ENCODE assay signal across 8 cellular contexts in genomic region chr4:77819836-77820679, GRCh38. TPM values are rescaled to one million over a fixed set of nuclear protein-coding genes. Genes with fewer than 3 reads are reported as not detected.
DNase-seq lines count a peak whose midpoint lies in the region; TF ChIP-seq lines count a peak whose summit lies in the region.

No MANE protein-coding gene starts in this region.

- no peaks in the 10 kb centered on the region for H3K27me3 ChIP-seq in endocrine pancreas (ENCODE audit: control insufficient read depth, insufficient read depth, low read length)

- peak overlapping the region; percentile 90 for H3K9ac ChIP-seq in endocrine pancreas (ENCODE audit: control insufficient read depth, insufficient read depth, low read length)

- peaks cover 11% of the 10 kb centered on the region for H3K4me1 ChIP-seq in endocrine pancreas (ENCODE audit: control insufficient read depth, insufficient read depth, low read length)

- in situ Hi-C loops in Caki2 (cut with HindIII; ENCODE audit: low pct_unique_long_range_greater_than_20kb, low sequenced_read_pairs), result no loop called here

- H3K36me3 ChIP-seq in endocrine pancreas (ENCODE audit: control insufficient read depth, insufficient read depth, low read length), result no peaks in the 10 kb centered on the region

- DNase-seq in Caki2 (ENCODE audit: low read depth), result peak; percentile 86
- peak; percentile 95 for DNase-seq in GM20000 (ENCODE audit: low spot score)
- peak; percentile 38 for DNase-seq in HS-5 (ENCODE audit: low read depth)
- DNase-seq in NOMO-1 treated with dmso at 0.1 percent for 144 hours (lab: John Stamatoyannopoulos, UW; ENCODE audit: unreplicated experiment), result peak; percentile 86
- DNase-seq in activated CD8-positive, alpha-beta memory T cell treated with anti-CD3 and anti-CD28 coated beads, Interleukin-2, amount 50 U/mL, for 1 hour (ENCODE audit: extremely low read depth), result peak; percentile 88
- peak; percentile 96 for DNase-seq in midbrain (lab: John Stamatoyannopoulos, UW)
- peak; percentile 89 to 93 for DNase-seq in stimulated activated CD8-positive, alpha-beta memory T cell treated with anti-CD3 and anti-CD28 coated beads, Interleukin-2, amount 100 ng/mL, for 1 hour (ENCODE audit: low read depth in 2 of 2)

- H3K9me3 ChIP-seq in endocrine pancreas (ENCODE audit: control insufficient read depth, low read length), result no peaks in the 10 kb centered on the region

- peak overlapping the region; percentile 96 for H3K4me3 ChIP-seq in endocrine pancreas (ENCODE audit: control insufficient read depth, insufficient read depth, low read length)

- TF ChIP-seq CTCF in GM20000 (IDR thresholded peaks at IDR 0.05; ENCODE audit: extremely low read depth, missing control alignments), result no peak

RNA-seq across cellular contexts. Expression of gene CNOT6L, which starts 0.9 kb away (rescaled TPM):
- total RNA-seq in Caki2 (2014; rRNA removed; shearing (Covaris generic); ENCODE audit: low replicate concordance), result 1.7 and 2.1 TPM in 2 replicates

RNA-seq across cellular contexts. Expression of gene MRPL1, which starts 42.6 kb away (rescaled TPM):
- 21.9 and 28.1 TPM in 2 replicates for total RNA-seq in Caki2 (2014; rRNA removed; shearing (Covaris generic); ENCODE audit: low replicate concordance)

Comparison
In these comparisons a context has a peak if more than half of its experiments do, and no peak if none do; other contexts are left out.
1. Peak in every context shown above with its lines: DNase-seq and H3K4me3 ChIP-seq.
2. DNase-seq: peak in every context shown above with its lines; median percentile 96 in midbrain; 95 in GM20000; 91 in stimulated activated CD8-positive, alpha-beta memory T cell treated with anti-CD3 and anti-CD28 coated beads, Interleukin-2, amount 100 ng/mL, for 1 hour; 88 in activated CD8-positive, alpha-beta memory T cell treated with anti-CD3 and anti-CD28 coated beads, Interleukin-2, amount 50 U/mL, for 1 hour; 86 in Caki2; 86 in NOMO-1 treated with dmso at 0.1 percent for 144 hours; 38 in HS-5.